Comparison of ENCODE assay signal across 27 cellular contexts in the genomic region with DNA sequence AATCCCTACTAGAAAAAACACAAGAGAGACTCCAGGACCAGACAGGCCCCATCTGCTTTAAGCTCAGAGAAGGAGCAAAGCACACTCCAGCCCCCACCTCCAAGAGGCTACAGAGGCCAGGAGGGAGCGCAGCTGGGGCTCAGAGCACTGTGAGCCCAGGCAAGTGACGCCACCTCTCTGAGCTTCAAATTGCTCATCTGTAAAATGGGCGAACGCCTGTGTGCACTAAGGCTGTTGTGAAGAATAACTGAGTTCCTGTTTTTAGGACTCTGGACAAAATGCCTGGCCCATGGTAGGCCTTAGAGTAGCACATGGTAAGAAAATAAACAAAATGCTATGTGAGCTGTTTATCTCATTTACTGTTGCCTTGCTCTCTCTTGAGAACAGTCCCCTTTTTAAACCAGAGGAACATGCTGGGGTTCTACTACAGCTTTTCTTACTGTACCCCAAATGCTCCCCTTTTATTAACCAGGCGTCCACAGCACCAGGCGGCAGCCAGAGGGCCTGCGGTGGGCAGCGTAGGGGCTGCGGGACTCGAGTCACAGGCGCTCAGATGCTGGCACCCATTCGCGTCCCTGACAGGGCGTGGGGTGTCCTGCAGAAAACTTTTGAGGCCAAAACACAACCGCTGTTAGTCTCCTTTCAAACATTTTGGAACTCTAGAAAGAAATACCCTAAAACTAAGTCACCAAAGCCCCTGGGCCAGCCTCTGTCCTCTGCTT.
"Had no signal": no experiment of that assay in that cellular context is flagged by ENCODE, and none has a peak within 500 bp of the region (broad histone marks: within the 10 kb centered on the region; RNA-seq: fewer than 3 reads in every experiment).

No MANE protein-coding gene starts in this region.

- ATAC-seq: T-cell had no signal

- H3K9me3 ChIP-seq: Peyer's patch, SJSA1 had no signal

- DNase-seq: IMR-90; Kasumi-1; MM.1S; NCI-H1092 treated with DMSO at 0.1 percent for 48 hours; NCI-H1436; NCI-H187; NCI-H2029; NCI-H2081 treated with DMSO at 0.1 percent for 48 hours; NCI-H2171; NCI-H226; NCI-H446; NCI-H510A; NCI-H524 treated with DMSO at 0.1 percent for 48 hours; NCI-H69; NCI-H774; NK-92 treated with Interleukin-12 subunit alpha and Interleukin-12 subunit beta, amount 100 ng/mL, for 24 hours; OCI-M1; PC-9; Peyer's patch; Right ventricle myocardium superior; RPMI8226; SIG-M5; SW 1271; T-cell had no signal

- H2AFZ ChIP-seq: PC-9 had no signal

- H3K4me2 ChIP-seq: KMS-11, PC-9 had no signal

- H3K4me1 ChIP-seq: Peyer's patch, SJSA1 had no signal

- H3K36me3 ChIP-seq: Peyer's patch had no signal

- H3K4me3 ChIP-seq: PC-9, Peyer's patch, SJSA1, SK-N-MC had no signal

- H3K9ac ChIP-seq: KMS-11 had no signal

- H3K27ac ChIP-seq: KMS-11, PC-9, Peyer's patch, SJSA1, SK-N-MC had no signal

- H3K27me3 ChIP-seq: Peyer's patch, SJSA1 had no signal
